Comparison of ENCODE assay signal across 12 cellular contexts in the genomic region with DNA sequence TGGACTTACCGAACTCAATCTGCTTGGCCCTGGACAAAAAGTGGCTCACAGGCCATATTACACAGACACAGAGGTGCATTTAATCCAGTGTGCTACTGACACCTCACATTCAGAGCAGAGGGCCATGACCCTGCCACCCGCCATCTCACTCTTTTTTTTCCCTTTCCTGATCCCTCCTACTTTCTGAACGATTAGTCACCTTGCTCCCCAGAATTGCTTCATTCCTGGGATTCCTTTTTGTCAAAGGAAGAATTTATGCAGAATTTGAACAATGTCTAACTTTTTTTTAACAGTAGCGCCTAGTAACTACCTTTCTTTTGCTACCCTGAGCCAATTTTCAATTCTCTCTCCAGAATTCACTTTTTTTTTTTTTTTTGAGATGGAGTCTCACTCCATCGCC. TPM values are rescaled to one million over a fixed set of nuclear protein-coding genes. Genes with fewer than 3 reads are reported as not detected.
A peak's percentile ranks its signal among the peaks of the same experiment; 100 is the strongest.
DNase-seq lines count a peak whose midpoint lies in the region; ATAC-seq and TF ChIP-seq lines count a peak whose summit lies in the region.
"Had no signal": no experiment of that assay in that cellular context is flagged by ENCODE, and none has a peak within 500 bp of the region (broad histone marks: within the 10 kb centered on the region; RNA-seq: fewer than 3 reads in every experiment).

No MANE protein-coding gene starts in this region.

- H3K4ac ChIP-seq in neuronal stem cell (ENCODE audit: low read length): no peak overlapping the region

- H2AFZ ChIP-seq in GM23338 (no peak overlapping the region), neuronal stem cell (ENCODE audit: low read length) (no peak overlapping the region)

- no peak overlapping the region for H2BK120ac ChIP-seq in neuronal stem cell (ENCODE audit: low read depth, low read length)

- H3K27ac ChIP-seq in GM23338 (ENCODE audit: low read depth) (peak overlapping the region; percentile 96), neuronal stem cell (replicated peaks; ENCODE audit: low read length) (no peak overlapping the region), aorta (ENCODE audit: low read depth in 1 of 2, low read length in 2 of 2) (no peak overlapping the region), coronary artery (no peak overlapping the region)

- H4K8ac ChIP-seq in neuronal stem cell (ENCODE audit: low read depth, low read length): no peak overlapping the region

- no peaks in the 10 kb centered on the region for H3F3A ChIP-seq in GM23338 (replicated peaks; ENCODE audit: low read depth)

- no peak overlapping the region for H3K14ac ChIP-seq in neuronal stem cell (ENCODE audit: low read length)

- H3K79me2 ChIP-seq in GM23338 (replicated peaks; ENCODE audit: insufficient read depth): peaks cover 69% of the 10 kb centered on the region

- ATAC-seq in GM23338 (peak; percentile 26), aorta (ENCODE audit: low FRiP score) (no peak)

- H3K4me2 ChIP-seq in GM23338: peak overlapping the region; percentile 66
- H3K4me2 ChIP-seq in neuronal stem cell (ENCODE audit: insufficient read depth, low read length, poor library complexity, severe bottlenecking): no peak overlapping the region

- peak overlapping the region; percentile 17; the same call in 1 of the 2 replicates for H3K4me3 ChIP-seq in GM23338
- H3K4me3 ChIP-seq in epithelial cell of esophagus (ENCODE audit: low read length): no peak overlapping the region
- H3K4me3 ChIP-seq in neuronal stem cell (ENCODE audit: low read length in 2 of 2): no peak overlapping the region
- no peak overlapping the region for H3K4me3 ChIP-seq in aorta (ENCODE audit: low read length in 2 of 2)
- no peak overlapping the region for H3K4me3 ChIP-seq in coronary artery

- H4K20me1 ChIP-seq in GM23338 (replicated peaks; ENCODE audit: insufficient read depth): no peaks in the 10 kb centered on the region

- no peak overlapping the region for H2BK5ac ChIP-seq in neuronal stem cell (ENCODE audit: low read length)

- no CpG with 5 or more reads among the region's 5 CpGs for WGBS in neuronal stem cell (ENCODE audit: extremely low coverage in 2 of 2, insufficient read length in 2 of 2, insufficient replicate concordance in 1 of 2), 2 donors
- WGBS in aorta, 2 donors: 73 to 77% methylated on average over 5 of the region's 5 CpGs

- H3K4me1 ChIP-seq in GM23338 (ENCODE audit: insufficient read depth): peaks cover 39% of the 10 kb centered on the region
- peaks cover 3 to 7% of the 10 kb centered on the region in 2 donors for H3K4me1 ChIP-seq in neuronal stem cell (ENCODE audit: control insufficient read depth in 2 of 2, insufficient read depth in 1 of 2, low read depth in 1 of 2, low read length in 2 of 2)
- H3K4me1 ChIP-seq in aorta (ENCODE audit: control insufficient read depth in 1 of 2, insufficient read depth in 2 of 2, low read length in 2 of 2): no peaks in the 10 kb centered on the region

- peaks cover 7% of the 10 kb centered on the region for H3K27me3 Mint-ChIP-seq in GM23338 (ENCODE audit: insufficient read depth, low read depth, poor library complexity)

- H3K36me3 Mint-ChIP-seq in GM23338 (ENCODE audit: low read depth): no peaks in the 10 kb centered on the region; the same call in 2 of the 3 replicates
- H3K36me3 Mint-ChIP-seq: brain had no signal

- no peaks in the 10 kb centered on the region for H3K9me3 Mint-ChIP-seq in GM23338
- H3K9me3 Mint-ChIP-seq: brain had no signal

- no peaks in the 10 kb centered on the region for H3K9me3 ChIP-seq in neuronal stem cell (replicated peaks in 1 of 2; ENCODE audit: control insufficient read depth in 2 of 2, insufficient read depth in 1 of 2, low read depth in 1 of 2, low read length in 2 of 2)
- no peaks in the 10 kb centered on the region for H3K9me3 ChIP-seq in aorta (ENCODE audit: control insufficient read depth, low read length)

- DNase-seq in GM23338 (ENCODE audit: low spot score): peak; percentile 95
- peak; percentile 85 for DNase-seq in NCI-H226
- peak; percentile 68 for DNase-seq in epithelial cell of esophagus (ENCODE audit: low read depth)
- DNase-seq in neuronal stem cell (ENCODE audit: low spot score): peak; percentile 40
- DNase-seq in aorta: no peak
- no peak for DNase-seq in coronary artery (ENCODE audit: low spot score)
- no peak for DNase-seq in inferior parietal cortex (ENCODE audit: extremely low spot score)
- DNase-seq in globus pallidus (ENCODE audit: low spot score): no peak
- DNase-seq: COR-L47, MV-4-11, NCI-H82 had no signal

- H3K9ac ChIP-seq in neuronal stem cell (ENCODE audit: low read depth, low read length, poor library complexity): no peak overlapping the region

- H3K18ac ChIP-seq in neuronal stem cell (ENCODE audit: low read length): no peak overlapping the region

- no peak overlapping the region for H3K23ac ChIP-seq in neuronal stem cell (ENCODE audit: low read depth, low read length, poor library complexity)

- H3K9me2 ChIP-seq in GM23338 (ENCODE audit: insufficient read depth): no peaks in the 10 kb centered on the region

- no peaks in the 10 kb centered on the region for H3K36me3 ChIP-seq in GM23338 (ENCODE audit: insufficient read depth)
- no peaks in the 10 kb centered on the region for H3K36me3 ChIP-seq in neuronal stem cell (replicated peaks in 1 of 2; ENCODE audit: control insufficient read depth in 2 of 2, insufficient read depth in 2 of 2, low read length in 2 of 2)
- no peaks in the 10 kb centered on the region for H3K36me3 ChIP-seq in aorta (ENCODE audit: control insufficient read depth in 1 of 2, insufficient read depth in 2 of 2, low read length in 1 of 2)

- no peaks in the 10 kb centered on the region for H3K79me1 ChIP-seq in neuronal stem cell (ENCODE audit: low read depth, low read length)

- H4K91ac ChIP-seq in neuronal stem cell (ENCODE audit: low read depth, low read length, poor library complexity): no peak overlapping the region

- H2BK12ac ChIP-seq in neuronal stem cell (ENCODE audit: low read length): no peak overlapping the region

- peak overlapping the region; percentile 47 for H3K4me3 Mint-ChIP-seq in GM23338

- no peaks in the 10 kb centered on the region for H3K27me3 ChIP-seq in GM23338 (ENCODE audit: insufficient read depth)
- H3K27me3 ChIP-seq in neuronal stem cell (ENCODE audit: control insufficient read depth in 3 of 3, insufficient read depth in 3 of 3, low read depth in 1 of 3, low read length in 3 of 3): peaks cover 0 to 28% (median 8%) of the 10 kb centered on the region in 3 experiments
- H3K27me3 ChIP-seq in aorta (ENCODE audit: control insufficient read depth in 1 of 2, insufficient read depth in 2 of 2, low read length in 1 of 2): no peaks in the 10 kb centered on the region

- H2BK15ac ChIP-seq in neuronal stem cell (ENCODE audit: low read length): no peak overlapping the region

- H2AK5ac ChIP-seq in neuronal stem cell (ENCODE audit: low read depth, low read length): no peak overlapping the region

- intact Hi-C loops in aorta (cut with DNase I): no loop called here

- peak overlapping the region; percentile 97 for H3K27ac Mint-ChIP-seq in GM23338

- TF ChIP-seq CTCF in GM23338 (conservative IDR thresholded peaks at IDR 0.05; ENCODE audit: low read depth in 2 of 2) (no peak), epithelial cell of esophagus (IDR thresholded peaks at IDR 0.05; ENCODE audit: insufficient read depth, low read depth, low read length, missing control alignments) (no peak), coronary artery (IDR thresholded peaks at IDR 0.05) (no peak)

- H3K4me1 Mint-ChIP-seq in GM23338: peaks cover 43% of the 10 kb centered on the region

TF ChIP-seq in GM23338, 12 proteins besides CTCF, POLR2A, EP300 and RAD21:
- TF ChIP-seq NANOG (IDR thresholded peaks at IDR 0.05; ENCODE audit: borderline replicate concordance): 0 out of 2 replicates have a peak, but pooled peaks have one; percentile 15
- TF ChIP-seq, protein P1, sequence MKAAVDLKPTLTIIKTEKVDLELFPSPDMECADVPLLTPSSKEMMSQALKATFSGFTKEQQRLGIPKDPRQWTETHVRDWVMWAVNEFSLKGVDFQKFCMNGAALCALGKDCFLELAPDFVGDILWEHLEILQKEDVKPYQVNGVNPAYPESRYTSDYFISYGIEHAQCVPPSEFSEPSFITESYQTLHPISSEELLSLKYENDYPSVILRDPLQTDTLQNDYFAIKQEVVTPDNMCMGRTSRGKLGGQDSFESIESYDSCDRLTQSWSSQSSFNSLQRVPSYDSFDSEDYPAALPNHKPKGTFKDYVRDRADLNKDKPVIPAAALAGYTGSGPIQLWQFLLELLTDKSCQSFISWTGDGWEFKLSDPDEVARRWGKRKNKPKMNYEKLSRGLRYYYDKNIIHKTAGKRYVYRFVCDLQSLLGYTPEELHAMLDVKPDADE (IDR thresholded peaks at IDR 0.05): no peak

RNA-seq across cellular contexts. Expression of a gene that starts 4.6 kb away (rescaled TPM):
- total RNA-seq in GM23338 (2014; rRNA removed; shearing (Covaris generic)): 47.6 and 49.9 TPM in 2 replicates
- 17.8 and 24.6 TPM in 2 replicates for polyA plus RNA-seq in GM23338 (2016; fragmentation: Nextera tagmentation; extraction: Ambion mirVana)
- 6.1 TPM for polyA plus RNA-seq in neuronal stem cell (2013, experiment 1 of 2)
- polyA plus RNA-seq in neuronal stem cell (2013, experiment 2 of 2): 6.5 TPM
- total RNA-seq in aorta: 1 to 10 TPM in 1 of 2 donors, under 1 TPM in 1; 0.84 to 1.4 TPM
- 1 to 10 TPM in 1 of 2 donors, under 1 TPM in 1; 0.38 to 4.4 TPM for polyA plus RNA-seq in aorta

Comparison
In these comparisons a context has a peak if more than half of its experiments do, and no peak if none do; other contexts are left out.
1. DNase-seq: peak in GM23338 (single experiment), NCI-H226 (single experiment), epithelial cell of esophagus (single experiment) and neuronal stem cell (single experiment); none in aorta (0 of 2), coronary artery (single experiment), inferior parietal cortex (single experiment) and globus pallidus (single experiment).
2. RNA of a gene that starts 4.6 kb away (total RNA-seq): 47.6 to 49.9 TPM in GM23338; 0.84 to 1.4 TPM in aorta; every median in the first group is over 10 times any median in the second.